Comparison of ENCODE assay signal across 37 cellular contexts in the genomic region with DNA sequence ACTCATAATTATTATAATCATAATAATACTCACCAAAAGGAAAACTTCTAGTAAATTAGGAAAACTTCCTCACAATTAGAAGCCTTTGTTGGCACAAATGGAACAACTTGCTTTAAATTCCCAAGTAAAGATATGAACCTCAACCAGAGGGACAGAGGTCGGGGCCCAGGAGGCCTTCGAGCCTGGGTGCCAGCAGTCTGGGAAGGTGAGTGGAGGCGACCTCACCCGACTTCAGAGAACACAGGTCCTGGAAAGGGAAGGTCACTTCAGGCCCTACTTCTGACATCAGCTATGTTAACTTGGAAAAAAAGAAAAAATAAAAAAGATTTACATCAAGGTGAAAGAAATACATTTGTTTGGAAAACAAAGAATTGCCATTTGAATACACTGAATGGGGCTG.
"Had no signal": no experiment of that assay in that cellular context is flagged by ENCODE, and none has a peak within 500 bp of the region (broad histone marks: within the 10 kb centered on the region; RNA-seq: fewer than 3 reads in every experiment).

No MANE protein-coding gene starts in this region.

- DNase-seq: activated effector memory CD4-positive, alpha-beta T cell treated with anti-CD3 and anti-CD28 coated beads, Interleukin-2, amount 50 U/mL, for 16 hours; activated effector memory CD4-positive, alpha-beta T cell treated with Interleukin-2 at 50 U/mL for 16 hours; activated gamma-delta T cell; activated gamma-delta T cell treated with Interleukin-2 at 50 U/mL for 16 hours; activated naive CD4-positive, alpha-beta T cell; activated naive CD4-positive, alpha-beta T cell treated with anti-CD3 and anti-CD28 coated beads, Interleukin-2, amount 10 ng/mL, durations not matched to agents 7 days and 5 days; activated naive CD4-positive, alpha-beta T cell treated with anti-CD3 and anti-CD28 coated beads, Interleukin-2, amount 50 U/mL, for 16 hours; activated naive CD4-positive, alpha-beta T cell treated with Interleukin-2 at 50 U/mL for 16 hours; activated naive CD8-positive, alpha-beta T cell treated with anti-CD3 and anti-CD28 coated beads for 36 hours; activated naive CD8-positive, alpha-beta T cell treated with anti-CD3 and anti-CD28 coated beads, Interleukin-2, amount 10 ng/mL, durations not matched to agents 7 days and 5 days; activated naive CD8-positive, alpha-beta T cell treated with anti-CD3 and anti-CD28 coated beads, Interleukin-2, amount 50 U/mL, for 24 hours; activated T-cell treated with anti-CD3 and anti-CD28 coated beads, Interleukin-2, amount 50 U/mL, for 1 hour; activated T-cell treated with anti-CD3 and anti-CD28 coated beads, Interleukin-2, amount 50 U/mL, for 24 hours; activated T-cell treated with anti-CD3 and anti-CD28 coated beads, Interleukin-2, amount 50 U/mL, for 48 hours; activated T-cell treated with anti-CD3 and anti-CD28 coated beads, Interleukin-2, amount 50 U/mL, for 72 hours; adrenal gland; amniotic stem cell; amygdala; anterior cingulate cortex; aorta; brain microvascular endothelial cell; caudate nucleus; central memory CD4-positive, alpha-beta T cell; cerebellar nuclear complex had no signal

- H3K27me3 Mint-ChIP-seq: activated naive CD4-positive, alpha-beta T cell treated with anti-CD3 and anti-CD28 coated beads, Interleukin-2, amount 50 U/mL, for 24 hours; activated naive CD8-positive, alpha-beta T cell; brain had no signal

- H3K4me3 ChIP-seq: adrenal gland, ascending aorta, breast epithelium, cardiac muscle cell had no signal

- H3K9me3 Mint-ChIP-seq: activated naive CD4-positive, alpha-beta T cell treated with anti-CD3 and anti-CD28 coated beads for 36 hours; activated naive CD4-positive, alpha-beta T cell treated with anti-CD3 and anti-CD28 coated beads, Interleukin-2, amount 10 ng/mL, durations not matched to agents 7 days and 5 days; activated naive CD4-positive, alpha-beta T cell treated with anti-CD3 and anti-CD28 coated beads, Interleukin-2, amount 50 U/mL, for 24 hours; activated naive CD8-positive, alpha-beta T cell treated with anti-CD3 and anti-CD28 coated beads for 36 hours; activated naive CD8-positive, alpha-beta T cell treated with anti-CD3 and anti-CD28 coated beads, Interleukin-2, amount 10 ng/mL, durations not matched to agents 7 days and 5 days; activated naive CD8-positive, alpha-beta T cell treated with anti-CD3 and anti-CD28 coated beads, Interleukin-2, amount 50 U/mL, for 24 hours; activated T-cell treated with anti-CD3 and anti-CD28 coated beads, Interleukin-2, amount 50 U/mL, for 24 hours; activated T-cell treated with anti-CD3 and anti-CD28 coated beads, Interleukin-2, amount 50 U/mL, for 72 hours; activated T-helper 1 cell treated with anti-CD3 and anti-CD28 coated beads, Interleukin-12 subunit alpha, Interleukin-12 subunit beta, Interleukin-2, Interleukin-4 antibody, amounts not matched to agents 30 ng/mL and 10 ng/mL and 1 ng/mL, durations not matched to agents 14 hours and 24 hours and 36 hours; activated T-helper 17 cell treated with anti-CD3 and anti-CD28 coated beads, Interleukin-2, amount 50 U/mL, for 72 hours; activated T-helper 2 cell treated with anti-CD3 and anti-CD28 coated beads, Interferon-gamma antibody, Interleukin-2, Interleukin-4, amounts not matched to agents 10 μg/mL and 5 μg/mL and 100 μg/mL, durations not matched to agents 14 hours and 24 hours and 36 hours; central memory CD8-positive, alpha-beta T cell had no signal

- FAIRE-seq: astrocyte, colon had no signal

- H3K27ac ChIP-seq: adrenal gland, ascending aorta, brain microvascular endothelial cell, breast epithelium, cardiac muscle cell had no signal

- H3K9me3 ChIP-seq: adrenal gland, ascending aorta, breast epithelium had no signal

- H3K27me3 ChIP-seq: adrenal gland, ascending aorta, brain microvascular endothelial cell, breast epithelium, cardiac muscle cell had no signal

- H3K4me1 Mint-ChIP-seq: central memory CD8-positive, alpha-beta T cell had no signal

- H3K4me3 Mint-ChIP-seq: activated naive CD4-positive, alpha-beta T cell treated with anti-CD3 and anti-CD28 coated beads for 36 hours; activated naive CD4-positive, alpha-beta T cell treated with anti-CD3 and anti-CD28 coated beads, Interleukin-2, amount 10 ng/mL, durations not matched to agents 7 days and 5 days; activated naive CD8-positive, alpha-beta T cell; activated naive CD8-positive, alpha-beta T cell treated with anti-CD3 and anti-CD28 coated beads for 36 hours; activated naive CD8-positive, alpha-beta T cell treated with anti-CD3 and anti-CD28 coated beads, Interleukin-2, amount 10 ng/mL, durations not matched to agents 7 days and 5 days; activated naive CD8-positive, alpha-beta T cell treated with anti-CD3 and anti-CD28 coated beads, Interleukin-2, amount 50 U/mL, for 24 hours; activated T-cell treated with anti-CD3 and anti-CD28 coated beads, Interleukin-2, amount 50 U/mL, for 24 hours; activated T-helper 1 cell treated with anti-CD3 and anti-CD28 coated beads, Interleukin-12 subunit alpha, Interleukin-12 subunit beta, Interleukin-2, Interleukin-4 antibody, amounts not matched to agents 30 ng/mL and 10 ng/mL and 1 ng/mL, durations not matched to agents 14 hours and 24 hours and 36 hours; activated T-helper 17 cell treated with anti-CD3 and anti-CD28 coated beads, Interleukin-2, amount 50 U/mL, for 72 hours; brain; central memory CD8-positive, alpha-beta T cell had no signal

- ATAC-seq: activated T-helper 17 cell treated with anti-CD3 and anti-CD28 coated beads, Interleukin-2, amount 50 U/mL, for 72 hours had no signal

- H3K27ac Mint-ChIP-seq: activated naive CD4-positive, alpha-beta T cell treated with anti-CD3 and anti-CD28 coated beads for 36 hours; activated naive CD4-positive, alpha-beta T cell treated with anti-CD3 and anti-CD28 coated beads, Interleukin-2, amount 10 ng/mL, durations not matched to agents 7 days and 5 days; activated naive CD4-positive, alpha-beta T cell treated with anti-CD3 and anti-CD28 coated beads, Interleukin-2, amount 50 U/mL, for 24 hours; activated naive CD8-positive, alpha-beta T cell; activated naive CD8-positive, alpha-beta T cell treated with anti-CD3 and anti-CD28 coated beads for 36 hours; activated naive CD8-positive, alpha-beta T cell treated with anti-CD3 and anti-CD28 coated beads, Interleukin-2, amount 10 ng/mL, durations not matched to agents 7 days and 5 days; activated T-cell treated with anti-CD3 and anti-CD28 coated beads, Interleukin-2, amount 50 U/mL, for 72 hours; activated T-helper 1 cell treated with anti-CD3 and anti-CD28 coated beads, Interleukin-12 subunit alpha, Interleukin-12 subunit beta, Interleukin-2, Interleukin-4 antibody, amounts not matched to agents 30 ng/mL and 10 ng/mL and 1 ng/mL, durations not matched to agents 14 hours and 24 hours and 36 hours; activated T-helper 17 cell treated with anti-CD3 and anti-CD28 coated beads, Interleukin-2, amount 50 U/mL, for 72 hours; activated T-helper 2 cell treated with anti-CD3 and anti-CD28 coated beads, Interferon-gamma antibody, Interleukin-2, Interleukin-4, amounts not matched to agents 10 μg/mL and 5 μg/mL and 100 μg/mL, durations not matched to agents 14 hours and 24 hours and 36 hours had no signal

- H3K36me3 Mint-ChIP-seq: activated naive CD4-positive, alpha-beta T cell treated with anti-CD3 and anti-CD28 coated beads, Interleukin-2, amount 10 ng/mL, durations not matched to agents 7 days and 5 days; activated naive CD4-positive, alpha-beta T cell treated with anti-CD3 and anti-CD28 coated beads, Interleukin-2, amount 50 U/mL, for 24 hours; activated naive CD8-positive, alpha-beta T cell; activated naive CD8-positive, alpha-beta T cell treated with anti-CD3 and anti-CD28 coated beads for 36 hours; activated naive CD8-positive, alpha-beta T cell treated with anti-CD3 and anti-CD28 coated beads, Interleukin-2, amount 10 ng/mL, durations not matched to agents 7 days and 5 days; brain had no signal

- H3K36me3 ChIP-seq: adrenal gland, ascending aorta, brain microvascular endothelial cell, breast epithelium, cardiac muscle cell had no signal

- H3K4me1 ChIP-seq: adrenal gland, ascending aorta, breast epithelium had no signal
